Comparison of ENCODE assay signal across 10 cellular contexts in genomic region chr5:125093776-125094175, GRCh38.
DNase-seq lines count a peak whose midpoint lies in the region; ATAC-seq, FAIRE-seq and TF ChIP-seq lines count a peak whose summit lies in the region.
"Had no signal": no experiment of that assay in that cellular context is flagged by ENCODE, and none has a peak within 500 bp of the region (broad histone marks: within the 10 kb centered on the region; RNA-seq: fewer than 3 reads in every experiment).

No MANE protein-coding gene starts in this region.

- no peak for TF ChIP-seq RAD21 in A549 (conservative IDR thresholded peaks at IDR 0.05 in 1 of 2, IDR thresholded peaks at IDR 0.05 in 1 of 2)

- H3K4me3 ChIP-seq in A549 (no peak overlapping the region), astrocyte of the spinal cord (ENCODE audit: low read depth, low read length) (no peak overlapping the region)

- POLR2A ChIA-PET in A549 (lab: Yijun Ruan, JAX), result no interaction called here

- H3K4me2 ChIP-seq in A549, result no peak overlapping the region

- TF ChIP-seq CTCF in A549 (IDR thresholded peaks at IDR 0.05), result no peak
- TF ChIP-seq CTCF in astrocyte of the spinal cord (IDR thresholded peaks at IDR 0.05; ENCODE audit: low read depth, low read length), result no peak

- TF ChIP-seq POLR2A in A549 (IDR thresholded peaks at IDR 0.05; ENCODE audit: low read length), result no peak

- no peak for ATAC-seq in A549
- no peak for ATAC-seq in HG02623 (IDR thresholded peaks at IDR 0.05; ENCODE audit: unreplicated experiment)
- no peak for ATAC-seq in left ventricle myocardium superior

- no peak overlapping the region for H3K27ac ChIP-seq in A549

- no peak for FAIRE-seq in A549 (lab: Jason Lieb, UNC)

- no peak for TF ChIP-seq EP300 in A549 (IDR thresholded peaks at IDR 0.05)

- 24% methylated on average over 3 of the region's 3 CpGs for WGBS in A549 (ENCODE audit: missing lambda C conversion rate)

- DNase-seq in A549 (ENCODE audit: low read depth in 1 of 2, low spot score in 1 of 2), result peak; percentile 2 to 12
- DNase-seq in HS-27A (ENCODE audit: low read depth), result peak; percentile 49
- peak; percentile 81 for DNase-seq in astrocyte of the spinal cord (ENCODE audit: low read depth, low spot score)
- peak; percentile 68 for DNase-seq in hepatic stellate cell (ENCODE audit: low spot score)
- no peak for DNase-seq in HuH-7 (ENCODE audit: low spot score)
- DNase-seq in left ventricle myocardium superior, result no peak
- DNase-seq in GM19238 (ENCODE audit: insufficient read length, low spot score), result no peak
- DNase-seq: GOT3, T1000 had no signal

- H3K4me1 ChIP-seq in A549, result no peaks in the 10 kb centered on the region

- intact Hi-C loops in left ventricle myocardium superior (cut with micrococcal nuclease), result no loop called here

- CTCF ChIA-PET in A549 (lab: Yijun Ruan, JAX), result interaction anchor here (1.7 kb wide), 1 partner anchor 13 kb away, joined by 6 read pairs; no protein-coding TSS in a partner anchor

- in situ Hi-C loops in astrocyte of the spinal cord (cut with HindIII; ENCODE audit: low sequenced_read_pairs), result no loop called here

- H3K9me3 ChIP-seq in A549, result no peaks in the 10 kb centered on the region; the same call in 1 of the 3 replicates

TF ChIP-seq in A549, 52 proteins besides CTCF, POLR2A, EP300 and RAD21:
- TF ChIP-seq MYC (IDR thresholded peaks at IDR 0.05; ENCODE audit: borderline replicate concordance, low read length), result no peak
- no peak for TF ChIP-seq FOSB (CRISPR knock-in tag; IDR thresholded peaks at IDR 0.05)
- no peak for TF ChIP-seq KDM1A (IDR thresholded peaks at IDR 0.05; ENCODE audit: low read depth)
- TF ChIP-seq EHF (CRISPR knock-in tag; IDR thresholded peaks at IDR 0.05), result no peak
- TF ChIP-seq CBX2 (IDR thresholded peaks at IDR 0.05; ENCODE audit: borderline replicate concordance, low read depth), result no peak
- TF ChIP-seq REST (IDR thresholded peaks at IDR 0.05), result no peak
- no peak for TF ChIP-seq KDM5A (IDR thresholded peaks at IDR 0.05)
- no peak for TF ChIP-seq ELK1 (IDR thresholded peaks at IDR 0.05; ENCODE audit: low read depth, low read length)
- no peak for TF ChIP-seq ZC3H11A (IDR thresholded peaks at IDR 0.05)
- TF ChIP-seq EHMT2 (IDR thresholded peaks at IDR 0.05; ENCODE audit: low read depth), result no peak
TF ChIP-seq in A549: peak in this region for 0.

Comparison
In these comparisons a context has a peak if more than half of its experiments do, and no peak if none do; other contexts are left out.
1. DNase-seq: peak in A549 (2 of 2), HS-27A (single experiment), astrocyte of the spinal cord (single experiment) and hepatic stellate cell (single experiment); none in HuH-7 (single experiment), left ventricle myocardium superior (single experiment) and GM19238 (single experiment).